1 cellular context compared by ENCODE assay signal in the genomic region with DNA sequence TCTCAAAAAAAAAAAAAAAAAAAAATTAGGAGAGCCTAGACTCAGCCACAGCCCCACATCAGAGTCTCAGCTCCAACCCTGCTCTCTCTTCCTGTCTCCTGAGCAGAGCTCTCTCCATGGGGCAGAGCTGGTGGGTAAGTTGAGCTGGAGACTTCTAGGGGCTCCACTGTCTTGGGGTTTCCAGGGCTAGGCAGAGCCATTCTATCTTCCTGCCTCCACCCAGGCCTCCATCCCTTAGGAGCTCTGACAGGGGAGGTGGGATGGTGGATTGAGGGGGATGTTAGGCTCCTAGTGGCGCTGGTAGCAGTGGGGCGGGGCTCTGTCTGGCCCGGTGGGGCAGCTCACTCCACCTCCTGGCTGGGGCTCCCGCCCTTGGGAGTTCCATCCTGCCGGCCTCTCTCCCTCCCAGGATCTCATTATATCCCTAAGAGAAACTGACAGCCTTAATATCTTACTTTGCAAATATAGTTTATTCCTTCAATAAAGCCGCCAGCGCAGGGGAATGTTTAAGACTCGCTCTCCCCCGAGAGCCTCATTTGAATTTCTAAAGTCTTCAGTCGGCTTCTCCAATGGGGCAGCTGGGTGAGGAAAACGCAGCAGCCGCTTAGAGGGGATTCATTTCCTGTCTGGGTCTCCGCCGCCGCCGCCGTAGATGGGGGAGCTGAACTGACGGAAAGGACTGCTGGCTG.
TF ChIP-seq lines count a peak whose summit lies in the region.

No MANE protein-coding gene starts in this region.

TF ChIP-seq in IMR-90, 13 proteins besides CTCF, POLR2A, EP300 and RAD21:
- TF ChIP-seq RCOR1 (IDR thresholded peaks at IDR 0.05; ENCODE audit: insufficient replicate concordance, low read length) (no peak), FOS (IDR thresholded peaks at IDR 0.05; ENCODE audit: low read depth, low read length) (no peak), MXI1 (IDR thresholded peaks at IDR 0.05; ENCODE audit: borderline replicate concordance, low read depth, low read length) (no peak), RFX5 (IDR thresholded peaks at IDR 0.05; ENCODE audit: low read depth, low read length) (no peak), CEBPB (IDR thresholded peaks at IDR 0.05; ENCODE audit: low read depth, low read length) (no peak), CHD1 (IDR thresholded peaks at IDR 0.05; ENCODE audit: low read depth, low read length) (no peak), MAZ (IDR thresholded peaks at IDR 0.05; ENCODE audit: borderline replicate concordance, low read depth, low read length) (no peak), MAFK (IDR thresholded peaks at IDR 0.05; ENCODE audit: low read depth, low read length) (no peak)
TF ChIP-seq in IMR-90: peak in this region for 0.
